Comparison of ENCODE assay signal across 11 cellular contexts in genomic region chr7:100627238-100627549, GRCh38. TPM values are rescaled to one million over a fixed set of nuclear protein-coding genes. Genes with fewer than 3 reads are reported as not detected.
DNase-seq lines count a peak whose midpoint lies in the region; ATAC-seq and TF ChIP-seq lines count a peak whose summit lies in the region.
"Had no signal": no experiment of that assay in that cellular context is flagged by ENCODE, and none has a peak within 500 bp of the region (broad histone marks: within the 10 kb centered on the region; RNA-seq: fewer than 3 reads in every experiment).

No MANE protein-coding gene starts in this region.

- no peak overlapping the region for H3K4me3 ChIP-seq in CD4-positive, CD25-positive, alpha-beta regulatory T cell (ENCODE audit: low read depth, low read length)
- peak overlapping the region; percentile 58 for H3K4me3 ChIP-seq in HFF-Myc (replicated peaks; ENCODE audit: low read depth, low read length)

- peaks cover 12% of the 10 kb centered on the region for H3K4me1 ChIP-seq in CD4-positive, CD25-positive, alpha-beta regulatory T cell (ENCODE audit: control insufficient read depth, insufficient read depth, low read length, poor library complexity, severe bottlenecking)

- no peak for ATAC-seq in CD4-positive, CD25-positive, alpha-beta regulatory T cell (ENCODE audit: low read depth in 2 of 2)
- ATAC-seq in naive B cell (ENCODE audit: low read depth in 2 of 2), result no peak

- DNase-seq in CD4-positive, CD25-positive, alpha-beta regulatory T cell, result no peak
- DNase-seq in HFF-Myc (ENCODE audit: extremely low read depth, low read depth) (no peak), naive B cell (no peak), HPDE6-E6E7 (ENCODE audit: extremely low spot score) (no peak), NCI-H446 treated with DMSO at 0.1 percent for 48 hours (lab: John Stamatoyannopoulos, UW) (no peak), AG08395 (ENCODE audit: low spot score) (no peak), SKM-1 (lab: John Stamatoyannopoulos, UW; ENCODE audit: unreplicated experiment) (no peak)
- DNase-seq in activated T-helper 2 cell treated with anti-CD3 and anti-CD28 coated beads, Interferon-gamma antibody, Interleukin-2, Interleukin-4, amounts not matched to agents 10 μg/mL and 5 μg/mL and 100 μg/mL, durations not matched to agents 14 hours and 24 hours and 36 hours (ENCODE audit: low spot score), result no peak

- peak overlapping the region; percentile 88 for H3K27ac ChIP-seq in CD4-positive, CD25-positive, alpha-beta regulatory T cell (ENCODE audit: insufficient read depth, low read length, poor library complexity, severe bottlenecking)

- H3K27ac Mint-ChIP-seq in CD4-positive, CD25-positive, alpha-beta regulatory T cell, result peak overlapping the region; percentile 26 to 80 (median 78)
- peak overlapping the region; percentile 42 for H3K27ac Mint-ChIP-seq in activated T-helper 2 cell treated with anti-CD3 and anti-CD28 coated beads, Interferon-gamma antibody, Interleukin-2, Interleukin-4, amounts not matched to agents 10 μg/mL and 5 μg/mL and 100 μg/mL, durations not matched to agents 14 hours and 24 hours and 36 hours
- peak overlapping the region in 1 of 6 donors; percentile 39 for H3K27ac Mint-ChIP-seq in naive B cell

- no peaks in the 10 kb centered on the region for H3K9me3 Mint-ChIP-seq in CD4-positive, CD25-positive, alpha-beta regulatory T cell
- H3K9me3 Mint-ChIP-seq in activated T-helper 2 cell treated with anti-CD3 and anti-CD28 coated beads, Interferon-gamma antibody, Interleukin-2, Interleukin-4, amounts not matched to agents 10 μg/mL and 5 μg/mL and 100 μg/mL, durations not matched to agents 14 hours and 24 hours and 36 hours, result no peaks in the 10 kb centered on the region
- H3K9me3 Mint-ChIP-seq in naive B cell, result no peaks in the 10 kb centered on the region

- H3K9me3 ChIP-seq in CD4-positive, CD25-positive, alpha-beta regulatory T cell (ENCODE audit: control insufficient read depth in 2 of 2, low read length in 2 of 2), result no peaks in the 10 kb centered on the region
- H3K9me3 ChIP-seq: sigmoid colon had no signal

- intact Hi-C loops in activated T-helper 2 cell treated with anti-CD3 and anti-CD28 coated beads, Interferon-gamma antibody, Interleukin-2, Interleukin-4, amounts not matched to agents 10 μg/mL and 5 μg/mL and 100 μg/mL, durations not matched to agents 14 hours and 24 hours and 36 hours (cut with micrococcal nuclease), result loop anchor here (2.0 kb wide), 1 partner anchor 14 kb away; the partner anchor contains the start of gene MOSPD3

- H3K27me3 Mint-ChIP-seq in CD4-positive, CD25-positive, alpha-beta regulatory T cell, result no peaks in the 10 kb centered on the region
- no peaks in the 10 kb centered on the region for H3K27me3 Mint-ChIP-seq in activated T-helper 2 cell treated with anti-CD3 and anti-CD28 coated beads, Interferon-gamma antibody, Interleukin-2, Interleukin-4, amounts not matched to agents 10 μg/mL and 5 μg/mL and 100 μg/mL, durations not matched to agents 14 hours and 24 hours and 36 hours (ENCODE audit: low read depth)
- no peaks in the 10 kb centered on the region for H3K27me3 Mint-ChIP-seq in naive B cell

- H3K4me3 Mint-ChIP-seq in CD4-positive, CD25-positive, alpha-beta regulatory T cell, result peak overlapping the region in 1 of 4 donors; percentile 61
- H3K4me3 Mint-ChIP-seq in activated T-helper 2 cell treated with anti-CD3 and anti-CD28 coated beads, Interferon-gamma antibody, Interleukin-2, Interleukin-4, amounts not matched to agents 10 μg/mL and 5 μg/mL and 100 μg/mL, durations not matched to agents 14 hours and 24 hours and 36 hours (ENCODE audit: low read depth), result peak overlapping the region; percentile 74
- H3K4me3 Mint-ChIP-seq in naive B cell, result peak overlapping the region in 5 of 8 donors; percentile 28 to 86 (median 65)

- H3K36me3 Mint-ChIP-seq in CD4-positive, CD25-positive, alpha-beta regulatory T cell, result peaks cover 6% of the 10 kb centered on the region
- peaks cover 3% of the 10 kb centered on the region for H3K36me3 Mint-ChIP-seq in activated T-helper 2 cell treated with anti-CD3 and anti-CD28 coated beads, Interferon-gamma antibody, Interleukin-2, Interleukin-4, amounts not matched to agents 10 μg/mL and 5 μg/mL and 100 μg/mL, durations not matched to agents 14 hours and 24 hours and 36 hours (ENCODE audit: low read depth)
- H3K36me3 Mint-ChIP-seq in naive B cell, result no peaks in the 10 kb centered on the region

- TF ChIP-seq CTCF in HFF-Myc (IDR thresholded peaks at IDR 0.05; ENCODE audit: low read depth, low read length, missing control alignments), result no peak

- H3K4me1 Mint-ChIP-seq in CD4-positive, CD25-positive, alpha-beta regulatory T cell, result peaks cover 5 to 48% (median 11%) of the 10 kb centered on the region in 4 donors
- peaks cover 36% of the 10 kb centered on the region for H3K4me1 Mint-ChIP-seq in activated T-helper 2 cell treated with anti-CD3 and anti-CD28 coated beads, Interferon-gamma antibody, Interleukin-2, Interleukin-4, amounts not matched to agents 10 μg/mL and 5 μg/mL and 100 μg/mL, durations not matched to agents 14 hours and 24 hours and 36 hours (ENCODE audit: low read depth)
- H3K4me1 Mint-ChIP-seq in naive B cell, result peaks cover 3 to 25% (median 17%) of the 10 kb centered on the region in 3 donors

- no peaks in the 10 kb centered on the region for H3K36me3 ChIP-seq in CD4-positive, CD25-positive, alpha-beta regulatory T cell (ENCODE audit: control insufficient read depth, insufficient read depth, low read length)
- H3K36me3 ChIP-seq: sigmoid colon had no signal

- H3K27me3 ChIP-seq in CD4-positive, CD25-positive, alpha-beta regulatory T cell (ENCODE audit: control insufficient read depth, insufficient read depth, low read length), result no peaks in the 10 kb centered on the region

RNA-seq across cellular contexts. Expression of gene TFR2, which starts 14.2 kb away (rescaled TPM):
- 8.0 TPM for total RNA-seq in CD4-positive, CD25-positive, alpha-beta regulatory T cell
- 1 to 10 TPM; 1.2 to 2.0 (median 1.5) TPM for polyA plus RNA-seq in CD4-positive, CD25-positive, alpha-beta regulatory T cell
- 16.7 and 19.7 TPM in 2 replicates for total RNA-seq in activated T-helper 2 cell treated with anti-CD3 and anti-CD28 coated beads, Interferon-gamma antibody, Interleukin-2, Interleukin-4, amounts not matched to agents 10 μg/mL and 5 μg/mL and 100 μg/mL, durations not matched to agents 14 hours and 24 hours and 36 hours
- polyA plus RNA-seq in naive B cell (ENCODE audit: low read depth in 6 of 6), result 1 to 10 TPM in 1 of 6 donors, under 1 TPM in 3, not detected in 2; 0.58 to 1.3 (median 0.65) TPM
- total RNA-seq: MCF 10A had no signal

RNA-seq across cellular contexts. Expression of gene MOSPD3, which starts 14.9 kb away (rescaled TPM):
- 13.9 TPM for total RNA-seq in CD4-positive, CD25-positive, alpha-beta regulatory T cell
- polyA plus RNA-seq in CD4-positive, CD25-positive, alpha-beta regulatory T cell, result 10 to 100 TPM; 13.8 to 22.9 (median 21.9) TPM
- 14.1 TPM in 2 replicates for total RNA-seq in activated T-helper 2 cell treated with anti-CD3 and anti-CD28 coated beads, Interferon-gamma antibody, Interleukin-2, Interleukin-4, amounts not matched to agents 10 μg/mL and 5 μg/mL and 100 μg/mL, durations not matched to agents 14 hours and 24 hours and 36 hours
- 10 to 100 TPM in 5 of 6 donors, 1 to 10 TPM in 1; 7.7 to 18.2 (median 13.1) TPM for polyA plus RNA-seq in naive B cell (ENCODE audit: low read depth in 6 of 6)

RNA-seq across cellular contexts. Expression of gene PCOLCE, which starts 25.0 kb away (rescaled TPM):
- 2.8 TPM for total RNA-seq in CD4-positive, CD25-positive, alpha-beta regulatory T cell
- 1 to 10 TPM in 1 of 4 donors, under 1 TPM in 2, not detected in 1; 0.23 to 1.5 (median 0.89) TPM for polyA plus RNA-seq in CD4-positive, CD25-positive, alpha-beta regulatory T cell
- 8.6 and 10.3 TPM in 2 replicates for total RNA-seq in activated T-helper 2 cell treated with anti-CD3 and anti-CD28 coated beads, Interferon-gamma antibody, Interleukin-2, Interleukin-4, amounts not matched to agents 10 μg/mL and 5 μg/mL and 100 μg/mL, durations not matched to agents 14 hours and 24 hours and 36 hours
- polyA plus RNA-seq in naive B cell (ENCODE audit: low read depth in 6 of 6), result 1 to 10 TPM in 1 of 6 donors, under 1 TPM in 4, not detected in 1; 0.23 to 1.1 (median 0.86) TPM

RNA-seq across cellular contexts. Expression of gene ACTL6B, which starts 29.1 kb away (rescaled TPM):
- not detected for total RNA-seq in CD4-positive, CD25-positive, alpha-beta regulatory T cell
- not detected for polyA plus RNA-seq in CD4-positive, CD25-positive, alpha-beta regulatory T cell
- not detected in 2 replicates for total RNA-seq in activated T-helper 2 cell treated with anti-CD3 and anti-CD28 coated beads, Interferon-gamma antibody, Interleukin-2, Interleukin-4, amounts not matched to agents 10 μg/mL and 5 μg/mL and 100 μg/mL, durations not matched to agents 14 hours and 24 hours and 36 hours
- not detected for polyA plus RNA-seq in naive B cell (ENCODE audit: low read depth in 6 of 6)
- total RNA-seq: dermis microvascular lymphatic vessel endothelial cell, MCF 10A had no signal

RNA-seq across cellular contexts. Expression of gene FBXO24, which starts 41.1 kb away (rescaled TPM):
- not detected for total RNA-seq in CD4-positive, CD25-positive, alpha-beta regulatory T cell
- polyA plus RNA-seq in CD4-positive, CD25-positive, alpha-beta regulatory T cell, result under 1 TPM in 3 of 4 donors, not detected in 1; 0.21 to 0.26 (median 0.22) TPM
- total RNA-seq in activated T-helper 2 cell treated with anti-CD3 and anti-CD28 coated beads, Interferon-gamma antibody, Interleukin-2, Interleukin-4, amounts not matched to agents 10 μg/mL and 5 μg/mL and 100 μg/mL, durations not matched to agents 14 hours and 24 hours and 36 hours, result 0.37 and 0.91 TPM in 2 replicates
- 1 to 10 TPM in 2 of 6 donors, under 1 TPM in 3, not detected in 1; 0.13 to 1.7 (median 0.89) TPM for polyA plus RNA-seq in naive B cell (ENCODE audit: low read depth in 6 of 6)
